Comparison of ENCODE assay signal across 40 cellular contexts in genomic region chr7:130628901-130629300, GRCh38. TPM values are rescaled to one million over a fixed set of nuclear protein-coding genes. Genes with fewer than 3 reads are reported as not detected.
"Had no signal": no experiment of that assay in that cellular context is flagged by ENCODE, and none has a peak within 500 bp of the region (broad histone marks: within the 10 kb centered on the region; RNA-seq: fewer than 3 reads in every experiment).

No MANE protein-coding gene starts in this region.

- DNase-seq: Kasumi-1, MG63, MM.1S, MV-4-11, NCI-H1048, NCI-H1092, NCI-H1092 treated with DMSO at 0.1 percent for 48 hours, NCI-H1105, NCI-H1105 treated with DMSO at 0.1 percent for 48 hours, NCI-H1417, NCI-H1417 treated with DMSO at 0.1 percent for 48 hours, NCI-H1436, NCI-H1436 treated with DMSO at 0.1 percent for 48 hours, NCI-H146, NCI-H1694, NCI-H1694 treated with DMSO at 0.1 percent for 48 hours, NCI-H187, NCI-H187 treated with DMSO at 0.1 percent for 48 hours, NCI-H1930, NCI-H2029, NCI-H2029 treated with DMSO at 0.1 percent for 48 hours, NCI-H2081, NCI-H2081 treated with DMSO at 0.1 percent for 48 hours, NCI-H2107, NCI-H2171, NCI-H2171 treated with DMSO at 0.1 percent for 48 hours, NCI-H2227 treated with DMSO at 0.1 percent for 48 hours, NCI-H226, NCI-H345, NCI-H446, NCI-H446 treated with DMSO at 0.1 percent for 48 hours, NCI-H510A, NCI-H510A treated with DMSO at 0.1 percent for 48 hours, NCI-H524, NCI-H524 treated with DMSO at 0.1 percent for 48 hours, NCI-H526 had no signal

- H3K27me3 ChIP-seq: MG63 had no signal

- H3K9me3 ChIP-seq: MG63 had no signal

- H3K4me3 ChIP-seq: MG63 had no signal

- H3K36me3 ChIP-seq: MG63 had no signal

RNA-seq across cellular contexts. Expression of gene TSGA13, which starts 57.4 kb away (rescaled TPM):
- total RNA-seq: LHCN-M2, M059J, MCF 10A, NCI-H460 had no signal
